9 cellular contexts compared by ENCODE assay signal in the genomic region with DNA sequence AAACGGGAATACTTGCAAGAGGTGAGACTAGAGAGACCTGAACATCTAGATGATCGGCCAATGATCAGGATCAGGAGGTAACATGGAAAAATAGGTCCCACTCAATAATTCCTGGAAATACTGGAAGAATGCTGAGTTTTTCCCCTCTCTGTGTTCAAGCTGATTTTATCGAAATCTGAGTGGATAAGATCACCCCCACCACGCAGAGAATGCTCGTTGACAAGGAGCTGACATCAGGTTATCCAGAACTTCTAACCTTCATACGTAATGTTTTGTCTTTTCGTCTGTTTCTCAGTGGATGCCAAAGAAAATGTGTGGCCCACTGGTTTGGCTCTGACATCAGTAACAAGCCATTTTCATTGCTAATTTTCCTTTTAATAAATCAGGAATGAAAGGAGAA. TPM values are rescaled to one million over a fixed set of nuclear protein-coding genes. Genes with fewer than 3 reads are reported as not detected.
"Had no signal": no experiment of that assay in that cellular context is flagged by ENCODE, and none has a peak within 500 bp of the region (broad histone marks: within the 10 kb centered on the region; RNA-seq: fewer than 3 reads in every experiment).

No MANE protein-coding gene starts in this region.

- FAIRE-seq: G401.6, GM12878, GM12891, GM12892, GM18507, GM19239 had no signal

- ATAC-seq: GM12878 had no signal

- DNase-seq: GDM1, GF-D8 had no signal

- H3K4me3 ChIP-seq: GM12878 had no signal

RNA-seq across cellular contexts. Expression of a gene that starts 58.5 kb away (rescaled TPM):
- total RNA-seq: G401, GM12878 had no signal
- polyA plus RNA-seq: GM12878 had no signal
